In the genomic region with DNA sequence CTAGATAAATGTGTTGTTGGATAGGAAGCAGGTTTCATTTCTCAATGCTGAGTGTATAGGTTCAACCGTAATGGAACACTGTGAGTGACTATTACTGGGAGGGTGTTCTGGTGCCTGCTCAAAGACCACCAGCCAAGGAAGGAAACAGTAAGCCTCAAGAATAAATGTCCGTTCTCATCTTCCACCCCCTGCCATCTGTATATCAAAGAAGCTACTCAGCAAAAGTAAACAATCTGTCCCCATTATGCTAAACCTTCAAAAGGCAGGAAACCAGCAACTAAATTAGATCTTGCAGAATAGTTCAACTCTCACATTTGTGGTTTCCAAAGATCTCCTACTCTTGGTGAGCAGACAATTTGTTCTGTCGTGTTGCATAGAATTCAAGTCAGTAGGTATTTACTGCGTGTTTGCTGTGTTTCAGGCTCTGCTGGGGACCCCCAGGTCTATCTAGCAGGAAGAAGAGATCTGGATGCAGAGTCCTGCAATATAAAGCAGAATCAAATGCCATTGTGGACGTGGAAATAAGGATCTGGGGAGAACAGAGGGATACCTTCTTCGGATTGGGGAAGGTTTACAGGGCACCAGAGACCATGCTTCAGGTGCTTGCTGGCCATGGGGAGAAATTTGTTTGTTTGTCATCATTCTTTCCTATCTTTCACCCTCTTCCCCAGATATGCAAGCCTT, we compare ENCODE assay signal across 16 cellular contexts.
A peak's percentile ranks its signal among the peaks of the same experiment; 100 is the strongest.
DNase-seq lines count a peak whose midpoint lies in the region; ATAC-seq, FAIRE-seq and TF ChIP-seq lines count a peak whose summit lies in the region.
"Had no signal": no experiment of that assay in that cellular context is flagged by ENCODE, and none has a peak within 500 bp of the region (broad histone marks: within the 10 kb centered on the region; RNA-seq: fewer than 3 reads in every experiment).

No MANE protein-coding gene starts in this region.

- no peak for FAIRE-seq in H54 (lab: Jason Lieb, UNC)
- FAIRE-seq: TTC549 had no signal

- CTCF ChIA-PET in CD8-positive, alpha-beta memory T cell (lab: Charles Lee) = interaction anchor here (0.9 to 4.7 kb wide), 12 partner anchors 10 to 130 kb away, joined by 3 to 47 read pairs (median 4); a partner anchor contains a TSS

- peak in 2 of 5 donors; percentile 78 to 82 for DNase-seq in CD8-positive, alpha-beta memory T cell
- DNase-seq in NCI-H69 (lab: John Stamatoyannopoulos, UW) (peak; percentile 54), nephron progenitor cell (no peak), NAMALWA (ENCODE audit: low spot score) (no peak), H54 (ENCODE audit: insufficient read length, low spot score) (no peak)
- DNase-seq in activated naive CD8-positive, alpha-beta T cell treated with anti-CD3 and anti-CD28 coated beads, Interleukin-2, amount 50 U/mL, for 24 hours = no peak
- DNase-seq: aorta; cortex of kidney; heart right ventricle; NCI-H2081 treated with DMSO at 0.1 percent for 48 hours; NK-92 treated with Interleukin-12 subunit alpha and Interleukin-12 subunit beta, amount 100 ng/mL, for 24 hours; SIG-M5; trophoblast cell had no signal

- no peaks in the 10 kb centered on the region for H3K9me3 ChIP-seq in CD8-positive, alpha-beta memory T cell (ENCODE audit: low read length)
- H3K9me3 ChIP-seq: heart right ventricle had no signal

- H3K27ac ChIP-seq in CD8-positive, alpha-beta memory T cell (ENCODE audit: low read depth, low read length) = peak overlapping the region; percentile 8
- H3K27ac ChIP-seq: C4-2B had no signal

- peaks cover 87 to 100% (median 96%) of the 10 kb centered on the region in 3 donors for H3K4me1 Mint-ChIP-seq in CD8-positive, alpha-beta memory T cell
- H3K4me1 Mint-ChIP-seq in activated naive CD8-positive, alpha-beta T cell treated with anti-CD3 and anti-CD28 coated beads, Interleukin-2, amount 50 U/mL, for 24 hours = peaks cover 79% of the 10 kb centered on the region
- H3K4me1 Mint-ChIP-seq in nephron progenitor cell = peaks cover 46% of the 10 kb centered on the region

- peak overlapping the region; percentile 57 to 87 (median 79) for H3K4me3 Mint-ChIP-seq in CD8-positive, alpha-beta memory T cell
- H3K4me3 Mint-ChIP-seq in activated naive CD8-positive, alpha-beta T cell treated with anti-CD3 and anti-CD28 coated beads, Interleukin-2, amount 50 U/mL, for 24 hours = peak overlapping the region; percentile 57
- H3K4me3 Mint-ChIP-seq in nephron progenitor cell = no peak overlapping the region

- peaks cover 0 to 1% of the 10 kb centered on the region in 2 donors for H3K27me3 Mint-ChIP-seq in CD8-positive, alpha-beta memory T cell
- no peaks in the 10 kb centered on the region for H3K27me3 Mint-ChIP-seq in activated naive CD8-positive, alpha-beta T cell treated with anti-CD3 and anti-CD28 coated beads, Interleukin-2, amount 50 U/mL, for 24 hours
- peaks cover 11% of the 10 kb centered on the region for H3K27me3 Mint-ChIP-seq in nephron progenitor cell (ENCODE audit: low read depth, poor library complexity)

- peak; percentile 30 for ATAC-seq in activated naive CD8-positive, alpha-beta T cell treated with anti-CD3 and anti-CD28 coated beads, Interleukin-2, amount 50 U/mL, for 24 hours
- no peak for ATAC-seq in GM19395 (IDR thresholded peaks at IDR 0.05; ENCODE audit: unreplicated experiment)

- H3K9me3 Mint-ChIP-seq in CD8-positive, alpha-beta memory T cell = no peaks in the 10 kb centered on the region
- no peaks in the 10 kb centered on the region for H3K9me3 Mint-ChIP-seq in activated naive CD8-positive, alpha-beta T cell treated with anti-CD3 and anti-CD28 coated beads, Interleukin-2, amount 50 U/mL, for 24 hours
- no peaks in the 10 kb centered on the region for H3K9me3 Mint-ChIP-seq in nephron progenitor cell

- peaks cover 13 to 44% (median 16%) of the 10 kb centered on the region in 3 donors for H3K36me3 Mint-ChIP-seq in CD8-positive, alpha-beta memory T cell
- peaks cover 11% of the 10 kb centered on the region for H3K36me3 Mint-ChIP-seq in activated naive CD8-positive, alpha-beta T cell treated with anti-CD3 and anti-CD28 coated beads, Interleukin-2, amount 50 U/mL, for 24 hours (ENCODE audit: low read depth)
- no peaks in the 10 kb centered on the region for H3K36me3 Mint-ChIP-seq in nephron progenitor cell (ENCODE audit: low read depth)

- peak overlapping the region; percentile 79 to 96 (median 92) for H3K27ac Mint-ChIP-seq in CD8-positive, alpha-beta memory T cell
- H3K27ac Mint-ChIP-seq in activated naive CD8-positive, alpha-beta T cell treated with anti-CD3 and anti-CD28 coated beads, Interleukin-2, amount 50 U/mL, for 24 hours = peak overlapping the region; percentile 70
- H3K27ac Mint-ChIP-seq in nephron progenitor cell = peak overlapping the region; percentile 55

- peak overlapping the region; percentile 37 for H3K4me3 ChIP-seq in CD8-positive, alpha-beta memory T cell (ENCODE audit: low read length)
- H3K4me3 ChIP-seq: heart right ventricle had no signal

- POLR2A ChIA-PET in CD8-positive, alpha-beta memory T cell (lab: Charles Lee) = interaction anchor here (0.6 to 2.1 kb wide), 8 partner anchors 11 to 851 kb away, joined by 3 to 31 read pairs (median 4); a partner anchor contains a TSS

- TF ChIP-seq POLR2A in H54 (IDR thresholded peaks at IDR 0.05; ENCODE audit: low read depth, low read length) = no peak

- no peak for TF ChIP-seq CTCF in nephron progenitor cell (IDR thresholded peaks at IDR 0.05)

- H3K27me3 ChIP-seq in CD8-positive, alpha-beta memory T cell (ENCODE audit: insufficient read depth, low read length, poor library complexity, severe bottlenecking) = no peaks in the 10 kb centered on the region

- peaks cover 96% of the 10 kb centered on the region for H3K4me1 ChIP-seq in CD8-positive, alpha-beta memory T cell (ENCODE audit: insufficient read depth, low read length)

- no peaks in the 10 kb centered on the region for H3K36me3 ChIP-seq in CD8-positive, alpha-beta memory T cell (ENCODE audit: insufficient read depth, low read length)
- H3K36me3 ChIP-seq: heart right ventricle had no signal
